Comparison of ENCODE assay signal across 2 cellular contexts in the genomic region with DNA sequence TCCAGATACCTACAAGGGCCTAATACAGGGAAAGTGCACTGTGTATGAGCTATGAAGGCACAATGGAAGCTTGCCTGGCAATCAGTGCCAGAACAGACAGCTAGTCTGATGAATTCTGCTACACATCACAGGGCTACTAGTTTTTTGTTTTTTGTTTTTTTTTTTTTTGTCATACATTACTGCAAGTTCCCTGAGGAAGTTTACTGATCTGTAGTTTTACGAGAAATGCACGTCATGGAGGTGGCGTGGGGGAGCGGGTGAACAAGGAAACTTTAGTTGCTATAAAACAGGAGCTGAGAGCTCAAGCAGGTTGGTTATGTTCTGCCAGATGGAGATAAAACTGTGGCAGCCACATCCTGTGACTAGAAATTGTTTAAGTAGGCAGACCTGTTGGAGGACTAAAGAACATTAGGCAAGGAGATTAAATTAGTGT.
A peak's percentile ranks its signal among the peaks of the same experiment; 100 is the strongest.
TF ChIP-seq lines count a peak whose summit lies in the region.

No MANE protein-coding gene starts in this region.

TF ChIP-seq in HepG2, 621 proteins besides CTCF, POLR2A, EP300 and RAD21:
- TF ChIP-seq TGIF2 (CRISPR knock-in tag; IDR thresholded peaks at IDR 0.05) (no peak), YEATS4 (CRISPR knock-in tag; IDR thresholded peaks at IDR 0.05; ENCODE audit: borderline replicate concordance) (no peak), NRL (CRISPR knock-in tag; IDR thresholded peaks at IDR 0.05; ENCODE audit: borderline replicate concordance) (no peak), NCOA5 (CRISPR knock-in tag; IDR thresholded peaks at IDR 0.05) (no peak), KIAA2018 (CRISPR knock-in tag; IDR thresholded peaks at IDR 0.05; ENCODE audit: borderline replicate concordance) (no peak), NCOR1 (IDR thresholded peaks at IDR 0.05; ENCODE audit: borderline replicate concordance, low read length) (no peak), ZNF136 (CRISPR knock-in tag; IDR thresholded peaks at IDR 0.05; ENCODE audit: low read depth) (no peak), ZNF224 (CRISPR knock-in tag; IDR thresholded peaks at IDR 0.05) (no peak), ZNF709 (CRISPR knock-in tag; IDR thresholded peaks at IDR 0.05) (no peak), RXRA (CRISPR knock-in tag; IDR thresholded peaks at IDR 0.05) (no peak)
- TF ChIP-seq, protein P1, sequence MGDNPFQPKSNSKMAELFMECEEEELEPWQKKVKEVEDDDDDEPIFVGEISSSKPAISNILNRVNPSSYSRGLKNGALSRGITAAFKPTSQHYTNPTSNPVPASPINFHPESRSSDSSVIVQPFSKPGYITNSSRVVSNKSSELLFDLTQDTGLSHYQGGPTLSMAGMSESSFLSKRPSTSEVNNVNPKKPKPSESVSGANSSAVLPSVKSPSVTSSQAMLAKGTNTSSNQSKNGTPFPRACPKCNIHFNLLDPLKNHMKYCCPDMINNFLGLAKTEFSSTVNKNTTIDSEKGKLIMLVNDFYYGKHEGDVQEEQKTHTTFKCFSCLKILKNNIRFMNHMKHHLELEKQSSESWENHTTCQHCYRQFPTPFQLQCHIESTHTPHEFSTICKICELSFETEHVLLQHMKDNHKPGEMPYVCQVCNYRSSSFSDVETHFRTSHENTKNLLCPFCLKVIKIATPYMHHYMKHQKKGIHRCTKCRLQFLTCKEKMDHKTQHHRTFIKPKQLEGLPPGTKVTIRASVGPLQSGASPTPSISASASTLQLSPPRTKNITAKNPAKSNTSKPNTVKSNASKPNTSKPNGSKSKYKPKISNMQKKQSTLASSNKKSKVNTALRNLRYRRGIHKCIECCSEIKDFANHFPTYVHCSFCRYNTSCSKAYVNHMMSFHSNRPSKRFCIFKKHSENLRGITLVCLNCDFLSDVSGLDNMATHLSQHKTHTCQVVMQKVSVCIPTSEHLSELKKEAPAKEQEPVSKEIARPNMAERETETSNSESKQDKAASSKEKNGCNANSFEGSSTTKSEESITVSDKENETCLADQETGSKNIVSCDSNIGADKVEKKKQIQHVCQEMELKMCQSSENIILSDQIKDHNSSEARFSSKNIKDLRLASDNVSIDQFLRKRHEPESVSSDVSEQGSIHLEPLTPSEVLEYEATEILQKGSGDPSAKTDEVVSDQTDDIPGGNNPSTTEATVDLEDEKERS (CRISPR knock-in tag; IDR thresholded peaks at IDR 0.05): no peak

TF ChIP-seq in GM12878, 131 proteins besides CTCF, POLR2A, EP300 and RAD21:
- TF ChIP-seq HDAC2 (IDR thresholded peaks at IDR 0.05) (no peak), CREB1 (IDR thresholded peaks at IDR 0.05; ENCODE audit: low read depth) (peak; percentile 54; the same call in 1 of the 2 replicates), ZBED1 (IDR thresholded peaks at IDR 0.05; ENCODE audit: borderline replicate concordance) (no peak), HDGF (IDR thresholded peaks at IDR 0.05) (peak; percentile 30; the same call in 1 of the 2 replicates), IKZF2 (IDR thresholded peaks at IDR 0.05) (peak; percentile 10 to 26; a peak in 1 of 4 replicates), NBN (IDR thresholded peaks at IDR 0.05) (0 out of 2 replicates have a peak, but pooled peaks have one; percentile 50), BRCA1 (IDR thresholded peaks at IDR 0.05; ENCODE audit: low read depth, low read length) (no peak), SMAD1 (IDR thresholded peaks at IDR 0.05; ENCODE audit: low read depth, partially characterized antibody) (peak; percentile 44), MLLT1 (IDR thresholded peaks at IDR 0.05) (peak; percentile 76; the same call in 1 of the 2 replicates)
